In genomic region chr1:27087371-27087941, GRCh38 we compare ENCODE assay signal across 26 cellular contexts.
DNase-seq lines count a peak whose midpoint lies in the region; ATAC-seq lines count a peak whose summit lies in the region.
"Had no signal": no experiment of that assay in that cellular context is flagged by ENCODE, and none has a peak within 500 bp of the region (broad histone marks: within the 10 kb centered on the region; RNA-seq: fewer than 3 reads in every experiment).

No MANE protein-coding gene starts in this region.

- no peak overlapping the region for H2AFZ ChIP-seq in Karpas-422 (ENCODE audit: low read length)

- no peak overlapping the region for H3K4me3 ChIP-seq in Karpas-422 (ENCODE audit: low read length)
- H3K4me3 ChIP-seq: BLaER1 treated with 17β-estradiol and CSF1 and Interleukin-3, amounts not matched to agents 10 nM and 100 nM; GM12878; SJCRH30 had no signal

- no peak overlapping the region for H3K27ac ChIP-seq in Karpas-422 (ENCODE audit: low read length)
- H3K27ac ChIP-seq: BLaER1 treated with 17β-estradiol and CSF1 and Interleukin-3, amounts not matched to agents 10 nM and 100 nM; KMS-11; SJCRH30 had no signal

- no peak overlapping the region for H3K4me2 ChIP-seq in Karpas-422 (ENCODE audit: low read depth, low read length, poor library complexity, severe bottlenecking)
- H3K4me2 ChIP-seq: BLaER1 treated with 17β-estradiol and CSF1 and Interleukin-3, amounts not matched to agents 10 nM and 100 nM; KMS-11 had no signal

- peak; percentile 27 for DNase-seq in Karpas-422
- peak; percentile 55 for DNase-seq in SK-MEL-5 (ENCODE audit: low read depth, low spot score)
- peak; percentile 36 for DNase-seq in islet precursor cell
- peak; percentile 67 for DNase-seq in pons (ENCODE audit: low spot score)
- DNase-seq in cerebellar nuclear complex (lab: John Stamatoyannopoulos, UW), result no peak
- DNase-seq: CD4-positive, alpha-beta memory T cell; COR-L47; DMS79; EL; GDM1; NCI-H1092; NCI-H1417 treated with DMSO at 0.1 percent for 48 hours; NCI-H1694 treated with DMSO at 0.1 percent for 48 hours; NCI-H2081 treated with DMSO at 0.1 percent for 48 hours; NCI-H2171 treated with DMSO at 0.1 percent for 48 hours; NCI-H345; NCI-H510A treated with DMSO at 0.1 percent for 48 hours; NCI-H774; PC-3; SJCRH30 had no signal

- no peak overlapping the region for H3K9ac ChIP-seq in Karpas-422 (ENCODE audit: low read length)
- H3K9ac ChIP-seq: BLaER1 treated with 17β-estradiol and CSF1 and Interleukin-3, amounts not matched to agents 10 nM and 100 nM; KMS-11 had no signal

- H3K4me1 ChIP-seq in Karpas-422 (ENCODE audit: low read length), result no peaks in the 10 kb centered on the region
- H3K4me1 ChIP-seq: SJCRH30 had no signal

- H3K36me3 ChIP-seq in Karpas-422 (ENCODE audit: insufficient read depth, low read length), result no peaks in the 10 kb centered on the region
- H3K36me3 ChIP-seq: BLaER1 treated with 17β-estradiol and CSF1 and Interleukin-3, amounts not matched to agents 10 nM and 100 nM; SJCRH30 had no signal

- no peaks in the 10 kb centered on the region for H3K27me3 ChIP-seq in Karpas-422 (ENCODE audit: low read length)
- H3K27me3 ChIP-seq: BLaER1 treated with 17β-estradiol and CSF1 and Interleukin-3, amounts not matched to agents 10 nM and 100 nM had no signal

- no peaks in the 10 kb centered on the region for H3K9me2 ChIP-seq in Karpas-422 (replicated peaks; ENCODE audit: insufficient read depth, low read length)

- H3K79me2 ChIP-seq in Karpas-422 (ENCODE audit: low read length), result no peaks in the 10 kb centered on the region

- in situ Hi-C loops in SK-MEL-5 (cut with HindIII; ENCODE audit: low pct_unique_long_range_greater_than_20kb, low sequenced_read_pairs), result no loop called here

- ATAC-seq in GM21825 (IDR thresholded peaks at IDR 0.05; ENCODE audit: unreplicated experiment), result no peak
- no peak for ATAC-seq in GM21528 (IDR thresholded peaks at IDR 0.05; ENCODE audit: low FRiP score, unreplicated experiment)
- ATAC-seq: GM12878, PC-3, Right ventricle myocardium inferior had no signal

- no peaks in the 10 kb centered on the region for H3K9me3 ChIP-seq in Karpas-422 (ENCODE audit: low read length)
- H3K9me3 ChIP-seq: SJCRH30 had no signal

- no peaks in the 10 kb centered on the region for H4K20me1 ChIP-seq in Karpas-422 (ENCODE audit: insufficient read depth, low read depth, low read length)
- H4K20me1 ChIP-seq: BLaER1 treated with 17β-estradiol and CSF1 and Interleukin-3, amounts not matched to agents 10 nM and 100 nM had no signal

Comparison
In these comparisons a context has a peak if more than half of its experiments do, and no peak if none do; other contexts are left out.
1. DNase-seq: peak in Karpas-422 (single experiment), SK-MEL-5 (single experiment), islet precursor cell (single experiment) and pons (single experiment); none in cerebellar nuclear complex (0 of 2).